In the genomic region with DNA sequence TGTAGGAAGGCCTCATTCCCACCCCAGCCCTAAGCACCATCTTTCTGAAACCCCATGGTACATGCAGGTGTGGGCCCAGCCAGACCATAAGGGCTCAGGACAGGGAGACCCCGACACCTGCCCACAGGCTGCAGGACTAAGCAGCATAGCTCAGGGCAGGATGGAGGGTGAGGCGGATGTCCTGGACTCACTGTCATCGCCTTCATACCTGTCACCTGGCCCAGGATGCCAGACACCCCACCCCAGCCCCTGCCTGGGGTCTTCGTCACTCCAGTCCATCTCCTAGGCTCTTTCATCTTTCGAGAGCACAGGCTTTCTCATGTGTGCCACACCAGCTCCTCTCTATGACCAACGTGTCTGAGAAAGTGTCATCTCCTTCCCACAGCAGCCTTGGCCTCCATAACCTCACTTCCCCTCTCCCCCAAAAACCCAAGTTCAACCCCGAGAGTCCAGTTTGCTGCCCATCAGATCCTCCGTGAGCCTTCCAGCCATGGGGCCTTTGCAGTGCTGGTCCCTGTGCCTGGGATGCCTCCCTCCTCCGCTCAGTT, we compare ENCODE assay signal across 17 cellular contexts.
DNase-seq lines count a peak whose midpoint lies in the region; ATAC-seq and TF ChIP-seq lines count a peak whose summit lies in the region.
"Had no signal": no experiment of that assay in that cellular context is flagged by ENCODE, and none has a peak within 500 bp of the region (broad histone marks: within the 10 kb centered on the region; RNA-seq: fewer than 3 reads in every experiment).

No MANE protein-coding gene starts in this region.

- 93 to 95% methylated on average over 9 of the region's 9 CpGs for WGBS in endodermal cell (ENCODE audit: insufficient coverage in 1 of 2, insufficient read length in 1 of 2), 2 experiments
- 90 to 92% methylated on average over 9 of the region's 9 CpGs for WGBS in aorta, 2 donors

- DNase-seq in activated T-cell treated with anti-CD3 and anti-CD28 coated beads, Interleukin-2, amount 50 U/mL, for 24 hours = peak; percentile 20
- DNase-seq in activated T-cell treated with anti-CD3 and anti-CD28 coated beads, Interleukin-2, amount 50 U/mL, for 48 hours = no peak
- DNase-seq in endodermal cell (peak; percentile 37), progenitor cell of endocrine pancreas (ENCODE audit: low spot score, unreplicated experiment) (no peak), aorta (peak; percentile 27 to 34), WERI-Rb-1 (no peak)
- no peak for DNase-seq in stimulated activated naive B cell treated with anti-CD40 and anti-IgM and Interleukin-4, amounts not matched to agents 10 μg/mL and 1 μg/mL and 100 μg/mL, for 72 hours
- DNase-seq: CD4-positive, alpha-beta memory T cell; DMS79 treated with DMSO at 0.1 percent for 48 hours; GM23248; NCI-H1105 treated with DMSO at 0.1 percent for 48 hours; NCI-H187; NCI-H226; NCI-H524 treated with DMSO at 0.1 percent for 48 hours had no signal

- H3K9me3 Mint-ChIP-seq in activated T-cell treated with anti-CD3 and anti-CD28 coated beads, Interleukin-2, amount 50 U/mL, for 24 hours = no peaks in the 10 kb centered on the region
- no peaks in the 10 kb centered on the region for H3K9me3 Mint-ChIP-seq in endodermal cell
- H3K9me3 Mint-ChIP-seq in progenitor cell of endocrine pancreas (ENCODE audit: low read depth) = no peaks in the 10 kb centered on the region
- H3K9me3 Mint-ChIP-seq in stimulated activated naive B cell treated with anti-CD40 and anti-IgM and Interleukin-4, amounts not matched to agents 10 μg/mL and 1 μg/mL and 100 μg/mL, for 72 hours = no peaks in the 10 kb centered on the region
- H3K9me3 Mint-ChIP-seq: CD4-positive, alpha-beta memory T cell had no signal

- H3K4me3 ChIP-seq in endodermal cell (ENCODE audit: low read length) (no peak overlapping the region), aorta (ENCODE audit: low read length in 2 of 2) (no peak overlapping the region), WERI-Rb-1 (ENCODE audit: low read depth, low read length) (no peak overlapping the region)
- H3K4me3 ChIP-seq: GM23248 had no signal

- H3K27ac ChIP-seq in endodermal cell (ENCODE audit: low read depth, low read length) (no peak overlapping the region), aorta (ENCODE audit: low read depth in 1 of 2, low read length in 2 of 2) (no peak overlapping the region), WERI-Rb-1 (no peak overlapping the region)
- H3K27ac ChIP-seq: GM23248 had no signal

- no peak overlapping the region for H3K9ac ChIP-seq in endodermal cell (ENCODE audit: extremely low read depth, low read length, poor library complexity, severe bottlenecking)
- H3K9ac ChIP-seq: GM23248 had no signal

- H3K27ac Mint-ChIP-seq in activated T-cell treated with anti-CD3 and anti-CD28 coated beads, Interleukin-2, amount 50 U/mL, for 24 hours = no peak overlapping the region
- H3K27ac Mint-ChIP-seq in endodermal cell (peak overlapping the region; percentile 20), progenitor cell of endocrine pancreas (peak overlapping the region; percentile 6)
- no peak overlapping the region for H3K27ac Mint-ChIP-seq in stimulated activated naive B cell treated with anti-CD40 and anti-IgM and Interleukin-4, amounts not matched to agents 10 μg/mL and 1 μg/mL and 100 μg/mL, for 72 hours
- H3K27ac Mint-ChIP-seq: CD4-positive, alpha-beta memory T cell had no signal

- H3K36me3 Mint-ChIP-seq in activated T-cell treated with anti-CD3 and anti-CD28 coated beads, Interleukin-2, amount 50 U/mL, for 24 hours (ENCODE audit: low read depth) = no peaks in the 10 kb centered on the region
- H3K36me3 Mint-ChIP-seq in endodermal cell (ENCODE audit: low read depth) (peaks cover 2% of the 10 kb centered on the region), progenitor cell of endocrine pancreas (ENCODE audit: insufficient read depth) (peaks cover 2% of the 10 kb centered on the region)
- peaks cover 4 to 15% of the 10 kb centered on the region in 2 donors for H3K36me3 Mint-ChIP-seq in stimulated activated naive B cell treated with anti-CD40 and anti-IgM and Interleukin-4, amounts not matched to agents 10 μg/mL and 1 μg/mL and 100 μg/mL, for 72 hours

- no peak overlapping the region for H3K4me3 Mint-ChIP-seq in activated T-cell treated with anti-CD3 and anti-CD28 coated beads, Interleukin-2, amount 50 U/mL, for 24 hours
- H3K4me3 Mint-ChIP-seq in endodermal cell (no peak overlapping the region), progenitor cell of endocrine pancreas (ENCODE audit: low read depth) (no peak overlapping the region)
- H3K4me3 Mint-ChIP-seq in stimulated activated naive B cell treated with anti-CD40 and anti-IgM and Interleukin-4, amounts not matched to agents 10 μg/mL and 1 μg/mL and 100 μg/mL, for 72 hours = no peak overlapping the region
- H3K4me3 Mint-ChIP-seq: CD4-positive, alpha-beta memory T cell had no signal

- no peaks in the 10 kb centered on the region for H3K9me3 ChIP-seq in endodermal cell (ENCODE audit: control insufficient read depth, low read length)
- no peaks in the 10 kb centered on the region for H3K9me3 ChIP-seq in aorta (ENCODE audit: control insufficient read depth, low read length)
- H3K9me3 ChIP-seq in WERI-Rb-1 (ENCODE audit: severe bottlenecking) = no peaks in the 10 kb centered on the region

- no peaks in the 10 kb centered on the region for H3K4me1 Mint-ChIP-seq in activated T-cell treated with anti-CD3 and anti-CD28 coated beads, Interleukin-2, amount 50 U/mL, for 24 hours (ENCODE audit: low read depth)
- peaks cover 8% of the 10 kb centered on the region for H3K4me1 Mint-ChIP-seq in endodermal cell
- peaks cover 33% of the 10 kb centered on the region for H3K4me1 Mint-ChIP-seq in progenitor cell of endocrine pancreas (ENCODE audit: low read depth)
- H3K4me1 Mint-ChIP-seq in stimulated activated naive B cell treated with anti-CD40 and anti-IgM and Interleukin-4, amounts not matched to agents 10 μg/mL and 1 μg/mL and 100 μg/mL, for 72 hours = no peaks in the 10 kb centered on the region
- H3K4me1 Mint-ChIP-seq: CD4-positive, alpha-beta memory T cell had no signal

- H3K27me3 ChIP-seq in endodermal cell (ENCODE audit: control insufficient read depth, insufficient read depth, low read length, poor library complexity, severe bottlenecking) = no peaks in the 10 kb centered on the region
- H3K27me3 ChIP-seq in aorta (ENCODE audit: control insufficient read depth in 1 of 2, insufficient read depth in 2 of 2, low read length in 1 of 2) = no peaks in the 10 kb centered on the region
- no peaks in the 10 kb centered on the region for H3K27me3 ChIP-seq in WERI-Rb-1 (ENCODE audit: insufficient read depth, low read depth, severe bottlenecking)

- TF ChIP-seq CTCF in endodermal cell (conservative IDR thresholded peaks at IDR 0.05) (no peak), progenitor cell of endocrine pancreas (IDR thresholded peaks at IDR 0.05; ENCODE audit: unreplicated experiment) (no peak), WERI-Rb-1 (IDR thresholded peaks at IDR 0.05; ENCODE audit: low read depth, low read length) (no peak)

- no peaks in the 10 kb centered on the region for H3K27me3 Mint-ChIP-seq in activated T-cell treated with anti-CD3 and anti-CD28 coated beads, Interleukin-2, amount 50 U/mL, for 24 hours
- H3K27me3 Mint-ChIP-seq in endodermal cell (ENCODE audit: insufficient read depth) = no peaks in the 10 kb centered on the region
- H3K27me3 Mint-ChIP-seq in progenitor cell of endocrine pancreas = no peaks in the 10 kb centered on the region
- H3K27me3 Mint-ChIP-seq in stimulated activated naive B cell treated with anti-CD40 and anti-IgM and Interleukin-4, amounts not matched to agents 10 μg/mL and 1 μg/mL and 100 μg/mL, for 72 hours = no peaks in the 10 kb centered on the region
- H3K27me3 Mint-ChIP-seq: CD4-positive, alpha-beta memory T cell had no signal

- H3K4me1 ChIP-seq in endodermal cell (ENCODE audit: control insufficient read depth, insufficient read depth, low read length) (peaks cover 9% of the 10 kb centered on the region), aorta (ENCODE audit: control insufficient read depth in 1 of 2, insufficient read depth in 2 of 2, low read length in 2 of 2) (no peaks in the 10 kb centered on the region)

- intact Hi-C loops in aorta (cut with DNase I) = no loop called here

- ATAC-seq in aorta (ENCODE audit: low FRiP score) = no peak
- no peak for ATAC-seq in GM21528 (IDR thresholded peaks at IDR 0.05; ENCODE audit: low FRiP score, unreplicated experiment)
- no peak for ATAC-seq in stimulated activated naive B cell treated with anti-CD40 and anti-IgM and Interleukin-4, amounts not matched to agents 10 μg/mL and 1 μg/mL and 100 μg/mL, for 72 hours (replicated peaks)
- ATAC-seq: HCT116, Panc1 had no signal

- H3K36me3 ChIP-seq in endodermal cell (ENCODE audit: control insufficient read depth, insufficient read depth, low read length) = no peaks in the 10 kb centered on the region
- no peaks in the 10 kb centered on the region for H3K36me3 ChIP-seq in aorta (ENCODE audit: control insufficient read depth in 1 of 2, insufficient read depth in 2 of 2, low read length in 1 of 2)
- H3K36me3 ChIP-seq in WERI-Rb-1 = peaks cover 3% of the 10 kb centered on the region; the same call in 1 of the 2 replicates

Comparison
In these comparisons a context has a peak if more than half of its experiments do, and no peak if none do; other contexts are left out.
1. DNase-seq: peak in activated T-cell treated with anti-CD3 and anti-CD28 coated beads, Interleukin-2, amount 50 U/mL, for 24 hours (single experiment), endodermal cell (single experiment) and aorta (2 of 2); none in activated T-cell treated with anti-CD3 and anti-CD28 coated beads, Interleukin-2, amount 50 U/mL, for 48 hours (0 of 2), progenitor cell of endocrine pancreas (single experiment), WERI-Rb-1 (single experiment) and stimulated activated naive B cell treated with anti-CD40 and anti-IgM and Interleukin-4, amounts not matched to agents 10 μg/mL and 1 μg/mL and 100 μg/mL, for 72 hours (single experiment).
2. H3K27ac Mint-ChIP-seq: peak in endodermal cell (single experiment) and progenitor cell of endocrine pancreas (single experiment); none in activated T-cell treated with anti-CD3 and anti-CD28 coated beads, Interleukin-2, amount 50 U/mL, for 24 hours (single experiment) and stimulated activated naive B cell treated with anti-CD40 and anti-IgM and Interleukin-4, amounts not matched to agents 10 μg/mL and 1 μg/mL and 100 μg/mL, for 72 hours (single experiment).